ENCODE assay signal across 12 cellular contexts in the genomic region with DNA sequence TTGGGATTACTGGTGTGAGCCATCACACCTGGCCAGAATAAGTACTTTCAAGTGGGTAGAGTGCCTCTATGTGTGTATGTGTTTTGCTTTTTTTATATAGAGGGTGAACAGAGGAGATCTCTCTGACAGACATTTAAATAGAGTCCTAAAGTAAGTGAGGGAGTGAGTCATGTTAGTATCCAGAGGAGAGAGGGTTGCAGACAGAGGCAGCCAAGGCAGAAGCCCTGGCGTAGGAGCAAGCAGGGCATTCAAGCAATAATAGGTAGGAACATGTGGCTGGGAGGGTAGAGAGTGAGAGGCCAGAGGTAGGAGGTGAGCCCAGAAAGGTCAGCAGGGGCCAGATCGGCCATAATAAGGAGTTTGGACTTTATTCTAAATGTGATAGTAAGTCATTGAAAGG. TPM values are rescaled to one million over a fixed set of nuclear protein-coding genes. Genes with fewer than 3 reads are reported as not detected.
DNase-seq lines count a peak whose midpoint lies in the region; ATAC-seq and TF ChIP-seq lines count a peak whose summit lies in the region.
"Had no signal": no experiment of that assay in that cellular context is flagged by ENCODE, and none has a peak within 500 bp of the region (broad histone marks: within the 10 kb centered on the region; RNA-seq: fewer than 3 reads in every experiment).

No MANE protein-coding gene starts in this region.

- peaks cover 41% of the 10 kb centered on the region for H3K4me1 Mint-ChIP-seq in activated naive CD4-positive, alpha-beta T cell treated with anti-CD3 and anti-CD28 coated beads, Interleukin-2, amount 50 U/mL, for 24 hours
- peaks cover 21% of the 10 kb centered on the region for H3K4me1 Mint-ChIP-seq in brain
- peaks cover 18 to 40% of the 10 kb centered on the region in 2 donors for H3K4me1 Mint-ChIP-seq in immature natural killer cell

- no peaks in the 10 kb centered on the region for H3K36me3 ChIP-seq in uterus
- H3K36me3 ChIP-seq: breast epithelium had no signal

- TF ChIP-seq POLR2A in uterus (IDR thresholded peaks at IDR 0.05): no peak

- DNase-seq in activated naive CD4-positive, alpha-beta T cell treated with anti-CD3 and anti-CD28 coated beads, Interleukin-2, amount 50 U/mL, for 16 hours: no peak
- DNase-seq in immature natural killer cell (no peak), uterus (no peak), NCI-H2171 treated with DMSO at 0.1 percent for 48 hours (lab: John Stamatoyannopoulos, UW) (no peak)
- DNase-seq: activated CD8-positive, alpha-beta memory T cell treated with anti-CD3 and anti-CD28 coated beads for 24 hours; Karpas-422 had no signal

- intact Hi-C loops in uterus (cut with DNase I; ENCODE audit: low total_unique reads): no loop called here

- H3K9me3 ChIP-seq in uterus: no peaks in the 10 kb centered on the region
- H3K9me3 ChIP-seq: breast epithelium had no signal

- H3K27ac ChIP-seq in uterus: peak overlapping the region; percentile 44 to 83

- no peaks in the 10 kb centered on the region for H3K27me3 ChIP-seq in uterus
- H3K27me3 ChIP-seq: breast epithelium had no signal

- ATAC-seq in HG02763 (IDR thresholded peaks at IDR 0.05; ENCODE audit: unreplicated experiment) (no peak), HG02678 (IDR thresholded peaks at IDR 0.05; ENCODE audit: unreplicated experiment) (no peak)

- no peak overlapping the region for H3K4me3 Mint-ChIP-seq in activated naive CD4-positive, alpha-beta T cell treated with anti-CD3 and anti-CD28 coated beads, Interleukin-2, amount 50 U/mL, for 24 hours
- peak overlapping the region in 2 of 5 experiments; percentile 5 to 23 for H3K4me3 Mint-ChIP-seq in brain
- no peak overlapping the region for H3K4me3 Mint-ChIP-seq in immature natural killer cell
- H3K4me3 Mint-ChIP-seq: stimulated activated naive CD8-positive, alpha-beta T cell treated with anti-CD3 and anti-CD28 coated beads, Interleukin-15, Interleukin-2, amounts not matched to agents 100 ng/mL and 50 ng/mL, for 24 hours had no signal

- peaks cover 0 to 13% of the 10 kb centered on the region in 2 donors for H3K4me1 ChIP-seq in uterus

- no peaks in the 10 kb centered on the region for H3K9me3 Mint-ChIP-seq in activated naive CD4-positive, alpha-beta T cell treated with anti-CD3 and anti-CD28 coated beads, Interleukin-2, amount 50 U/mL, for 24 hours
- no peaks in the 10 kb centered on the region for H3K9me3 Mint-ChIP-seq in brain
- H3K9me3 Mint-ChIP-seq in immature natural killer cell: no peaks in the 10 kb centered on the region
- H3K9me3 Mint-ChIP-seq: stimulated activated naive CD8-positive, alpha-beta T cell treated with anti-CD3 and anti-CD28 coated beads, Interleukin-15, Interleukin-2, amounts not matched to agents 100 ng/mL and 50 ng/mL, for 24 hours had no signal

- H3K4me3 ChIP-seq in uterus: no peak overlapping the region
- H3K4me3 ChIP-seq: breast epithelium had no signal

- TF ChIP-seq CTCF in brain (conservative IDR thresholded peaks at IDR 0.05) (no peak), uterus (IDR thresholded peaks at IDR 0.05) (no peak)

- peaks cover 22% of the 10 kb centered on the region for H3K36me3 Mint-ChIP-seq in activated naive CD4-positive, alpha-beta T cell treated with anti-CD3 and anti-CD28 coated beads, Interleukin-2, amount 50 U/mL, for 24 hours
- H3K36me3 Mint-ChIP-seq in brain (peaks cover 31% of the 10 kb centered on the region), immature natural killer cell (peaks cover 3 to 13% (median 5%) of the 10 kb centered on the region in 3 donors)

- H3K27ac Mint-ChIP-seq in activated naive CD4-positive, alpha-beta T cell treated with anti-CD3 and anti-CD28 coated beads, Interleukin-2, amount 50 U/mL, for 24 hours: peak overlapping the region; percentile 61
- H3K27ac Mint-ChIP-seq in brain (peak overlapping the region in 4 of 5 experiments; percentile 46 to 95 (median 80)), immature natural killer cell (peak overlapping the region in 4 of 6 donors; percentile 17 to 91 (median 81))
- H3K27ac Mint-ChIP-seq: stimulated activated naive CD8-positive, alpha-beta T cell treated with anti-CD3 and anti-CD28 coated beads, Interleukin-15, Interleukin-2, amounts not matched to agents 100 ng/mL and 50 ng/mL, for 24 hours had no signal

- H3K27me3 Mint-ChIP-seq in activated naive CD4-positive, alpha-beta T cell treated with anti-CD3 and anti-CD28 coated beads, Interleukin-2, amount 50 U/mL, for 24 hours: no peaks in the 10 kb centered on the region
- H3K27me3 Mint-ChIP-seq in brain (peaks cover 4% of the 10 kb centered on the region), immature natural killer cell (ENCODE audit: low read depth in 3 of 3) (peaks cover 1 to 4% (median 2%) of the 10 kb centered on the region in 3 donors)
- H3K27me3 Mint-ChIP-seq: stimulated activated naive CD8-positive, alpha-beta T cell treated with anti-CD3 and anti-CD28 coated beads, Interleukin-15, Interleukin-2, amounts not matched to agents 100 ng/mL and 50 ng/mL, for 24 hours had no signal

RNA-seq across cellular contexts. Expression of a gene that starts 48.9 kb away (rescaled TPM):
- polyA plus RNA-seq in brain (ENCODE audit: insufficient read depth, low read depth, low replicate concordance) (34.9 TPM), immature natural killer cell (100 to 1,000 TPM in 2 of 3 donors, 10 to 100 TPM in 1; 92.6 to 140 (median 112) TPM)
- total RNA-seq in uterus: 100 to 1,000 TPM in 1 of 4 donors, 10 to 100 TPM in 3; 35.3 to 109 (median 76.5) TPM
